ENCODE assay signal across 1 cellular context in the genomic region with DNA sequence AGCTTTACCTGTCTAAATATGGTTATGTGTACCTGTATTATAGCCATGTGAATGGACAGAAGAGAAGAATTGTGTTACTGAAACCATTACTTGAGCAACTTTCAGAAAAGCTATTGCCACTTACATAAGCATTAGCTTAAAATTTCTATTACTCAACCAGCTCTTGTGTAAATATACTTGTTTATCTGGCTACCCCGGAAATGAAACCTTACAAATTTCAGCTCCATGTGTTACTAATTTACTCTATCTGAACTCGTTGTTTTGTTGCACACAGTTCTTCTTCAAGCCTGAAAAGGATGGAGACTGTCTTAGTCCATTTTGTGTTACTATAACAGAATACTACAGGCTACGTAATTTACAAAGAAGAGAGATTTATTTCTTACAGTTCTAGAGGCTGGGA.
TF ChIP-seq lines count a peak whose summit lies in the region.

No MANE protein-coding gene starts in this region.

TF ChIP-seq in liver, 16 proteins besides CTCF, POLR2A, EP300 and RAD21:
- TF ChIP-seq, protein P1, sequence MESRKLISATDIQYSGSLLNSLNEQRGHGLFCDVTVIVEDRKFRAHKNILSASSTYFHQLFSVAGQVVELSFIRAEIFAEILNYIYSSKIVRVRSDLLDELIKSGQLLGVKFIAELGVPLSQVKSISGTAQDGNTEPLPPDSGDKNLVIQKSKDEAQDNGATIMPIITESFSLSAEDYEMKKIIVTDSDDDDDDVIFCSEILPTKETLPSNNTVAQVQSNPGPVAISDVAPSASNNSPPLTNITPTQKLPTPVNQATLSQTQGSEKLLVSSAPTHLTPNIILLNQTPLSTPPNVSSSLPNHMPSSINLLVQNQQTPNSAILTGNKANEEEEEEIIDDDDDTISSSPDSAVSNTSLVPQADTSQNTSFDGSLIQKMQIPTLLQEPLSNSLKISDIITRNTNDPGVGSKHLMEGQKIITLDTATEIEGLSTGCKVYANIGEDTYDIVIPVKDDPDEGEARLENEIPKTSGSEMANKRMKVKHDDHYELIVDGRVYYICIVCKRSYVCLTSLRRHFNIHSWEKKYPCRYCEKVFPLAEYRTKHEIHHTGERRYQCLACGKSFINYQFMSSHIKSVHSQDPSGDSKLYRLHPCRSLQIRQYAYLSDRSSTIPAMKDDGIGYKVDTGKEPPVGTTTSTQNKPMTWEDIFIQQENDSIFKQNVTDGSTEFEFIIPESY (IDR thresholded peaks at IDR 0.05) = peak; percentile 44
- TF ChIP-seq, protein P2, sequence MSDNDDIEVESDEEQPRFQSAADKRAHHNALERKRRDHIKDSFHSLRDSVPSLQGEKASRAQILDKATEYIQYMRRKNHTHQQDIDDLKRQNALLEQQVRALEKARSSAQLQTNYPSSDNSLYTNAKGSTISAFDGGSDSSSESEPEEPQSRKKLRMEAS (IDR thresholded peaks at IDR 0.05) = peak; percentile 60
- TF ChIP-seq HNF4A (conservative IDR thresholded peaks at IDR 0.05) = peak; percentile 55 to 75
- TF ChIP-seq YY1 (IDR thresholded peaks at IDR 0.05) = peak; percentile 46
- no peak for TF ChIP-seq NR2F2 (IDR thresholded peaks at IDR 0.05)
- TF ChIP-seq GABPA (IDR thresholded peaks at IDR 0.05 in 1 of 2, conservative IDR thresholded peaks at IDR 0.05 in 1 of 2) = peak in 1 of 2 donors; percentile 74
- TF ChIP-seq RXRA (IDR thresholded peaks at IDR 0.05) = peak; percentile 28 to 74
- peak; percentile 46 for TF ChIP-seq SP1 (IDR thresholded peaks at IDR 0.05)
- peak; percentile 80 for TF ChIP-seq FOXA2 (IDR thresholded peaks at IDR 0.05)
- no peak for TF ChIP-seq EGR1 (IDR thresholded peaks at IDR 0.05; ENCODE audit: low read depth in 2 of 2)
- TF ChIP-seq, protein P3, sequence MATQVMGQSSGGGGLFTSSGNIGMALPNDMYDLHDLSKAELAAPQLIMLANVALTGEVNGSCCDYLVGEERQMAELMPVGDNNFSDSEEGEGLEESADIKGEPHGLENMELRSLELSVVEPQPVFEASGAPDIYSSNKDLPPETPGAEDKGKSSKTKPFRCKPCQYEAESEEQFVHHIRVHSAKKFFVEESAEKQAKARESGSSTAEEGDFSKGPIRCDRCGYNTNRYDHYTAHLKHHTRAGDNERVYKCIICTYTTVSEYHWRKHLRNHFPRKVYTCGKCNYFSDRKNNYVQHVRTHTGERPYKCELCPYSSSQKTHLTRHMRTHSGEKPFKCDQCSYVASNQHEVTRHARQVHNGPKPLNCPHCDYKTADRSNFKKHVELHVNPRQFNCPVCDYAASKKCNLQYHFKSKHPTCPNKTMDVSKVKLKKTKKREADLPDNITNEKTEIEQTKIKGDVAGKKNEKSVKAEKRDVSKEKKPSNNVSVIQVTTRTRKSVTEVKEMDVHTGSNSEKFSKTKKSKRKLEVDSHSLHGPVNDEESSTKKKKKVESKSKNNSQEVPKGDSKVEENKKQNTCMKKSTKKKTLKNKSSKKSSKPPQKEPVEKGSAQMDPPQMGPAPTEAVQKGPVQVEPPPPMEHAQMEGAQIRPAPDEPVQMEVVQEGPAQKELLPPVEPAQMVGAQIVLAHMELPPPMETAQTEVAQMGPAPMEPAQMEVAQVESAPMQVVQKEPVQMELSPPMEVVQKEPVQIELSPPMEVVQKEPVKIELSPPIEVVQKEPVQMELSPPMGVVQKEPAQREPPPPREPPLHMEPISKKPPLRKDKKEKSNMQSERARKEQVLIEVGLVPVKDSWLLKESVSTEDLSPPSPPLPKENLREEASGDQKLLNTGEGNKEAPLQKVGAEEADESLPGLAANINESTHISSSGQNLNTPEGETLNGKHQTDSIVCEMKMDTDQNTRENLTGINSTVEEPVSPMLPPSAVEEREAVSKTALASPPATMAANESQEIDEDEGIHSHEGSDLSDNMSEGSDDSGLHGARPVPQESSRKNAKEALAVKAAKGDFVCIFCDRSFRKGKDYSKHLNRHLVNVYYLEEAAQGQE (IDR thresholded peaks at IDR 0.05) = no peak
- TF ChIP-seq FOXA1 (IDR thresholded peaks at IDR 0.05) = peak; percentile 64
- no peak for TF ChIP-seq HNF4G (IDR thresholded peaks at IDR 0.05)
- TF ChIP-seq, protein P4, sequence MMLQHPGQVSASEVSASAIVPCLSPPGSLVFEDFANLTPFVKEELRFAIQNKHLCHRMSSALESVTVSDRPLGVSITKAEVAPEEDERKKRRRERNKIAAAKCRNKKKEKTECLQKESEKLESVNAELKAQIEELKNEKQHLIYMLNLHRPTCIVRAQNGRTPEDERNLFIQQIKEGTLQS (IDR thresholded peaks at IDR 0.05) = no peak
- TF ChIP-seq TAF1 (conservative IDR thresholded peaks at IDR 0.05) = no peak
- peak in 1 of 2 donors; percentile 34 for TF ChIP-seq JUND (IDR thresholded peaks at IDR 0.05)
